ENCODE assay signal across 16 cellular contexts in genomic region chr20:47146703-47147102, GRCh38.
DNase-seq lines count a peak whose midpoint lies in the region; ATAC-seq and TF ChIP-seq lines count a peak whose summit lies in the region.
"Had no signal": no experiment of that assay in that cellular context is flagged by ENCODE, and none has a peak within 500 bp of the region (broad histone marks: within the 10 kb centered on the region; RNA-seq: fewer than 3 reads in every experiment).

No MANE protein-coding gene starts in this region.

- H3K4me3 Mint-ChIP-seq in GM23338 (no peak overlapping the region), type B pancreatic cell (no peak overlapping the region)
- H3K4me3 Mint-ChIP-seq: activated B cell treated with CpG ODN at 0.5 μM for 24 hours; activated T-cell treated with anti-CD3 and anti-CD28 coated beads, Interleukin-2, amount 50 U/mL, for 72 hours had no signal

- H3K36me3 Mint-ChIP-seq in GM23338 (ENCODE audit: low read depth): no peaks in the 10 kb centered on the region
- no peaks in the 10 kb centered on the region for H3K36me3 Mint-ChIP-seq in type B pancreatic cell

- no peaks in the 10 kb centered on the region for H3F3A ChIP-seq in GM23338 (replicated peaks; ENCODE audit: low read depth)

- TF ChIP-seq CTCF in GM23338 (conservative IDR thresholded peaks at IDR 0.05; ENCODE audit: low read depth in 2 of 2) (no peak), fibroblast of villous mesenchyme (IDR thresholded peaks at IDR 0.05; ENCODE audit: insufficient read depth, low read depth, low read length) (no peak), type B pancreatic cell (conservative IDR thresholded peaks at IDR 0.05) (no peak)

- no peaks in the 10 kb centered on the region for H3K4me1 ChIP-seq in GM23338 (ENCODE audit: insufficient read depth)
- H3K4me1 ChIP-seq: thyroid gland had no signal

- H3K4me2 ChIP-seq in GM23338: no peak overlapping the region
- H3K4me2 ChIP-seq: smooth muscle cell had no signal

- ATAC-seq in GM23338 (no peak), SK-N-SH treated with all-trans-retinoic acid at 6 μM for 48 hours (peak; percentile 24; the same call in 2 of the 3 replicates), HG03457 (IDR thresholded peaks at IDR 0.05; ENCODE audit: unreplicated experiment) (no peak)
- ATAC-seq: activated T-cell treated with anti-CD3 and anti-CD28 coated beads, Interleukin-2, amount 50 U/mL, for 72 hours had no signal

- H3K27me3 Mint-ChIP-seq in GM23338 (ENCODE audit: insufficient read depth, low read depth, poor library complexity): peaks cover 4% of the 10 kb centered on the region
- no peaks in the 10 kb centered on the region for H3K27me3 Mint-ChIP-seq in type B pancreatic cell

- no peaks in the 10 kb centered on the region for H3K27me3 ChIP-seq in GM23338 (ENCODE audit: insufficient read depth)
- H3K27me3 ChIP-seq: thyroid gland had no signal

- H3K27ac ChIP-seq in GM23338 (ENCODE audit: low read depth): no peak overlapping the region
- H3K27ac ChIP-seq: thyroid gland had no signal

- H3K79me2 ChIP-seq in GM23338 (replicated peaks; ENCODE audit: insufficient read depth): no peaks in the 10 kb centered on the region

- H2AFZ ChIP-seq in GM23338: peak overlapping the region; percentile 63; the same call in 1 of the 2 replicates

- H3K27ac Mint-ChIP-seq in GM23338 (no peak overlapping the region), type B pancreatic cell (no peak overlapping the region)
- H3K27ac Mint-ChIP-seq: activated B cell treated with CpG ODN at 0.5 μM for 24 hours; activated T-cell treated with anti-CD3 and anti-CD28 coated beads, Interleukin-2, amount 50 U/mL, for 72 hours; naive B cell had no signal

- H3K4me1 Mint-ChIP-seq in GM23338 (no peaks in the 10 kb centered on the region), type B pancreatic cell (ENCODE audit: unreplicated experiment) (peaks cover 19% of the 10 kb centered on the region)

- peaks cover 3% of the 10 kb centered on the region; the same call in 1 of the 3 replicates for H3K9me3 Mint-ChIP-seq in GM23338
- peaks cover 3% of the 10 kb centered on the region for H3K9me3 Mint-ChIP-seq in type B pancreatic cell
- H3K9me3 Mint-ChIP-seq: activated T-cell treated with anti-CD3 and anti-CD28 coated beads, Interleukin-2, amount 50 U/mL, for 72 hours had no signal

- H3K4me3 ChIP-seq in GM23338: no peak overlapping the region
- H3K4me3 ChIP-seq in fibroblast of villous mesenchyme (ENCODE audit: low read depth, low read length): no peak overlapping the region
- H3K4me3 ChIP-seq: smooth muscle cell, thyroid gland had no signal

- H3K36me3 ChIP-seq in GM23338 (ENCODE audit: insufficient read depth): 0 out of 2 replicates have a peak, but pooled peaks cover 3% of the 10 kb centered on the region
- H3K36me3 ChIP-seq: thyroid gland had no signal

- peak; percentile 94 for DNase-seq in A172 (ENCODE audit: low spot score)
- DNase-seq in GM23338 (ENCODE audit: low spot score): no peak
- DNase-seq in fibroblast of villous mesenchyme (ENCODE audit: low read depth): peak; percentile 37
- DNase-seq in type B pancreatic cell (ENCODE audit: extremely low spot score, unreplicated experiment): no peak
- DNase-seq in activated T-cell treated with anti-CD3 and anti-CD28 coated beads for 4 hours: no peak
- DNase-seq in activated naive CD4-positive, alpha-beta T cell treated with Interleukin-2 at 50 U/mL for 16 hours: no peak
- DNase-seq: activated B cell treated with CpG ODN at 0.5 μM for 24 hours; activated T-cell treated with anti-CD3 and anti-CD28 coated beads, Interleukin-2, amount 50 U/mL, for 72 hours; AML-193; MM.1S; naive B cell; Right ventricle myocardium superior; thyroid gland had no signal

- no peaks in the 10 kb centered on the region for H4K20me1 ChIP-seq in GM23338 (replicated peaks; ENCODE audit: insufficient read depth)

- H3K9me2 ChIP-seq in GM23338 (ENCODE audit: insufficient read depth): no peaks in the 10 kb centered on the region

TF ChIP-seq in GM23338, 12 proteins besides CTCF, POLR2A, EP300 and RAD21 (continues in another document):
- TF ChIP-seq JUNB (IDR thresholded peaks at IDR 0.05; ENCODE audit: unreplicated experiment) (no peak), POLR2AphosphoS5 (IDR thresholded peaks at IDR 0.05; ENCODE audit: low read depth) (no peak), ETS1 (IDR thresholded peaks at IDR 0.05) (no peak), REST (IDR thresholded peaks at IDR 0.05; ENCODE audit: unreplicated experiment) (no peak), ZNF114 (CRISPR knock-in tag; IDR thresholded peaks at IDR 0.05) (no peak), EZH2 (IDR thresholded peaks at IDR 0.05; ENCODE audit: low read depth, unreplicated experiment) (no peak), ZNF331 (CRISPR knock-in tag; IDR thresholded peaks at IDR 0.05; ENCODE audit: low read depth) (no peak)

TF ChIP-seq in SK-N-SH treated with all-trans-retinoic acid at 6 μM for 48 hours, 23 proteins besides CTCF, POLR2A, EP300 and RAD21 (continues in another document):
- TF ChIP-seq TSHZ2 (CRISPR knock-in tag; IDR thresholded peaks at IDR 0.05): no peak
- TF ChIP-seq RARB (CRISPR knock-in tag; IDR thresholded peaks at IDR 0.05): no peak
- TF ChIP-seq OSR1 (CRISPR knock-in tag; IDR thresholded peaks at IDR 0.05): no peak
- TF ChIP-seq CREB5 (CRISPR knock-in tag; IDR thresholded peaks at IDR 0.05; ENCODE audit: low read depth): no peak
- no peak for TF ChIP-seq PPARA (CRISPR knock-in tag; IDR thresholded peaks at IDR 0.05; ENCODE audit: borderline replicate concordance)
- TF ChIP-seq TOX (CRISPR knock-in tag; IDR thresholded peaks at IDR 0.05; ENCODE audit: borderline replicate concordance): no peak
- TF ChIP-seq ZFP3 (CRISPR knock-in tag; IDR thresholded peaks at IDR 0.05): no peak
- TF ChIP-seq CSRNP3 (CRISPR knock-in tag; IDR thresholded peaks at IDR 0.05): no peak
- no peak for TF ChIP-seq ESRRG (CRISPR knock-in tag; IDR thresholded peaks at IDR 0.05)
- no peak for TF ChIP-seq POU6F1 (CRISPR knock-in tag; IDR thresholded peaks at IDR 0.05; ENCODE audit: borderline replicate concordance, low read depth)
- TF ChIP-seq BACH2 (CRISPR knock-in tag; IDR thresholded peaks at IDR 0.05; ENCODE audit: borderline replicate concordance): no peak
- no peak for TF ChIP-seq ISL1 (CRISPR knock-in tag; IDR thresholded peaks at IDR 0.05)
- TF ChIP-seq ZNF8 (CRISPR knock-in tag; IDR thresholded peaks at IDR 0.05): no peak

Comparison
In these comparisons a context has a peak if more than half of its experiments do, and no peak if none do; other contexts are left out.
1. DNase-seq: peak in A172 (single experiment) and fibroblast of villous mesenchyme (single experiment); none in GM23338 (single experiment), type B pancreatic cell (single experiment), activated T-cell treated with anti-CD3 and anti-CD28 coated beads for 4 hours (single experiment) and activated naive CD4-positive, alpha-beta T cell treated with Interleukin-2 at 50 U/mL for 16 hours (single experiment).